1 cellular context compared by ENCODE assay signal in the genomic region with DNA sequence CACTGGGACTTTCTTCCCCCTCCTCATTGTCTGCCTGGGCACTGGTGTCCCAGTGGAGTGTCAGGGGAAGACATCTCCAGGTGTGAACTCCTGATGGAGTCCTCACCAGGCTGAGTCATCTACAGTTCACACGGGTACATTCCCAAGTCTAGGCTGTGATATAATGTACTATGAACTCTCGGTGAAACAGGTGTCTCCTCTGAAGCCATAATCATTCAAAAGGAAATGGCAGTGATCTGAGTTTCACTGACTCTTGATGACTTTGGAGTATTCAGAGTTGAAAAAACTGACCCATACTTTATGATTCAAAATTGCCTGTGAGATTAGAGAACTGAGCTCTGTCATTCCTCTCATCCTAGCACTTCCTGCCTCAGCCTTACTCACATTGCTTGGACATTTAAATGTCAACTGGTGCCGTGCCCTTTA.
TF ChIP-seq lines count a peak whose summit lies in the region.

No MANE protein-coding gene starts in this region.

TF ChIP-seq in HEK293, 187 proteins besides CTCF, POLR2A, EP300 and RAD21 (continued from another document):
- TF ChIP-seq ZNF214 (tag by site-specific recombination; IDR thresholded peaks at IDR 0.05; ENCODE audit: borderline replicate concordance) (no peak), ZNF670 (tag by site-specific recombination; IDR thresholded peaks at IDR 0.05; ENCODE audit: low read depth) (no peak), ZNF600 (tag by site-specific recombination; IDR thresholded peaks at IDR 0.05) (no peak), ZNF624 (tag by site-specific recombination; IDR thresholded peaks at IDR 0.05) (no peak), SCRT2 (tag by site-specific recombination; IDR thresholded peaks at IDR 0.05) (peak; percentile 63), ZNF114 (tag by site-specific recombination; IDR thresholded peaks at IDR 0.05) (no peak), ZBTB1 (tag by site-specific recombination; IDR thresholded peaks at IDR 0.05) (no peak), ZNF521 (tag by site-specific recombination; IDR thresholded peaks at IDR 0.05) (no peak)
